1 cellular context compared by ENCODE assay signal in genomic region chr18:9913526-9914333, GRCh38.
TF ChIP-seq lines count a peak whose summit lies in the region.

Gene VAPA (plus strand): TSS chr18:9914016. CDS start chr18:9914257, 241 bp downstream.

TF ChIP-seq in HepG2, 621 proteins besides CTCF, POLR2A, EP300 and RAD21 (continued from another document and continues in another):
- TF ChIP-seq, protein P1, sequence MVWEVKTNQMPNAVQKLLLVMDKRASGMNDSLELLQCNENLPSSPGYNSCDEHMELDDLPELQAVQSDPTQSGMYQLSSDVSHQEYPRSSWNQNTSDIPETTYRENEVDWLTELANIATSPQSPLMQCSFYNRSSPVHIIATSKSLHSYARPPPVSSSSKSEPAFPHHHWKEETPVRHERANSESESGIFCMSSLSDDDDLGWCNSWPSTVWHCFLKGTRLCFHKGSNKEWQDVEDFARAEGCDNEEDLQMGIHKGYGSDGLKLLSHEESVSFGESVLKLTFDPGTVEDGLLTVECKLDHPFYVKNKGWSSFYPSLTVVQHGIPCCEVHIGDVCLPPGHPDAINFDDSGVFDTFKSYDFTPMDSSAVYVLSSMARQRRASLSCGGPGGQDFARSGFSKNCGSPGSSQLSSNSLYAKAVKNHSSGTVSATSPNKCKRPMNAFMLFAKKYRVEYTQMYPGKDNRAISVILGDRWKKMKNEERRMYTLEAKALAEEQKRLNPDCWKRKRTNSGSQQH (CRISPR knock-in tag; IDR thresholded peaks at IDR 0.05; ENCODE audit: low read depth) = no peak; the same call in 1 of the 2 replicates
- TF ChIP-seq CBX2 (IDR thresholded peaks at IDR 0.05; ENCODE audit: low read depth, low read length) = no peak
- TF ChIP-seq CBX2 (CRISPR knock-in tag; IDR thresholded peaks at IDR 0.05; ENCODE audit: low read depth) = no peak
- 0 out of 2 replicates have a peak, but pooled peaks have one; percentile 54 for TF ChIP-seq RFXAP (CRISPR knock-in tag; IDR thresholded peaks at IDR 0.05; ENCODE audit: borderline replicate concordance)
- TF ChIP-seq SIN3A (IDR thresholded peaks at IDR 0.05; ENCODE audit: borderline replicate concordance, low read depth, low read length) = no peak
- TF ChIP-seq AHR (CRISPR knock-in tag; IDR thresholded peaks at IDR 0.05) = no peak; the same call in 1 of the 2 replicates
- TF ChIP-seq GLMP (CRISPR knock-in tag; IDR thresholded peaks at IDR 0.05; ENCODE audit: borderline replicate concordance) = no peak
- TF ChIP-seq GTF2F1 (IDR thresholded peaks at IDR 0.05; ENCODE audit: low read length) = no peak
- TF ChIP-seq, protein P2, sequence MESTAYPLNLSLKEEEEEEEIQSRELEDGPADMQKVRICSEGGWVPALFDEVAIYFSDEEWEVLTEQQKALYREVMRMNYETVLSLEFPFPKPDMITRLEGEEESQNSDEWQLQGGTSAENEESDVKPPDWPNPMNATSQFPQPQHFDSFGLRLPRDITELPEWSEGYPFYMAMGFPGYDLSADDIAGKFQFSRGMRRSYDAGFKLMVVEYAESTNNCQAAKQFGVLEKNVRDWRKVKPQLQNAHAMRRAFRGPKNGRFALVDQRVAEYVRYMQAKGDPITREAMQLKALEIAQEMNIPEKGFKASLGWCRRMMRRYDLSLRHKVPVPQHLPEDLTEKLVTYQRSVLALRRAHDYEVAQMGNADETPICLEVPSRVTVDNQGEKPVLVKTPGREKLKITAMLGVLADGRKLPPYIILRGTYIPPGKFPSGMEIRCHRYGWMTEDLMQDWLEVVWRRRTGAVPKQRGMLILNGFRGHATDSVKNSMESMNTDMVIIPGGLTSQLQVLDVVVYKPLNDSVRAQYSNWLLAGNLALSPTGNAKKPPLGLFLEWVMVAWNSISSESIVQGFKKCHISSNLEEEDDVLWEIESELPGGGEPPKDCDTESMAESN (CRISPR knock-in tag; conservative IDR thresholded peaks at IDR 0.05) = 0 out of 2 replicates have a peak, but pooled peaks have one; percentile 47
- TF ChIP-seq FOXA3 (CRISPR knock-in tag; IDR thresholded peaks at IDR 0.05) = no peak
- 0 out of 2 replicates have a peak, but pooled peaks have one; percentile 58 for TF ChIP-seq ZNF549 (CRISPR knock-in tag; IDR thresholded peaks at IDR 0.05)
- no peak; the same call in 1 of the 2 replicates for TF ChIP-seq MEIS1 (CRISPR knock-in tag; IDR thresholded peaks at IDR 0.05; ENCODE audit: borderline replicate concordance)
- no peak for TF ChIP-seq PRMT3 (CRISPR knock-in tag; IDR thresholded peaks at IDR 0.05; ENCODE audit: borderline replicate concordance, low read depth)
- no peak for TF ChIP-seq ZNF841 (CRISPR knock-in tag; IDR thresholded peaks at IDR 0.05; ENCODE audit: borderline replicate concordance)
- TF ChIP-seq ZNF24 (IDR thresholded peaks at IDR 0.05) = no peak
- no peak for TF ChIP-seq ZFP36 (IDR thresholded peaks at IDR 0.05; ENCODE audit: borderline replicate concordance, low read depth, low read length, partially characterized antibody)
- TF ChIP-seq GATAD1 (CRISPR knock-in tag; IDR thresholded peaks at IDR 0.05) = peak; percentile 70; the same call in 1 of the 2 replicates
- no peak for TF ChIP-seq ZNF572 (CRISPR knock-in tag; IDR thresholded peaks at IDR 0.05)
- TF ChIP-seq YY1 (IDR thresholded peaks at IDR 0.05; ENCODE audit: insufficient read depth, insufficient replicate concordance, low read depth, low read length) = peak; percentile 80
- TF ChIP-seq ZNF205 (CRISPR knock-in tag; IDR thresholded peaks at IDR 0.05) = no peak
- TF ChIP-seq, protein P3, sequence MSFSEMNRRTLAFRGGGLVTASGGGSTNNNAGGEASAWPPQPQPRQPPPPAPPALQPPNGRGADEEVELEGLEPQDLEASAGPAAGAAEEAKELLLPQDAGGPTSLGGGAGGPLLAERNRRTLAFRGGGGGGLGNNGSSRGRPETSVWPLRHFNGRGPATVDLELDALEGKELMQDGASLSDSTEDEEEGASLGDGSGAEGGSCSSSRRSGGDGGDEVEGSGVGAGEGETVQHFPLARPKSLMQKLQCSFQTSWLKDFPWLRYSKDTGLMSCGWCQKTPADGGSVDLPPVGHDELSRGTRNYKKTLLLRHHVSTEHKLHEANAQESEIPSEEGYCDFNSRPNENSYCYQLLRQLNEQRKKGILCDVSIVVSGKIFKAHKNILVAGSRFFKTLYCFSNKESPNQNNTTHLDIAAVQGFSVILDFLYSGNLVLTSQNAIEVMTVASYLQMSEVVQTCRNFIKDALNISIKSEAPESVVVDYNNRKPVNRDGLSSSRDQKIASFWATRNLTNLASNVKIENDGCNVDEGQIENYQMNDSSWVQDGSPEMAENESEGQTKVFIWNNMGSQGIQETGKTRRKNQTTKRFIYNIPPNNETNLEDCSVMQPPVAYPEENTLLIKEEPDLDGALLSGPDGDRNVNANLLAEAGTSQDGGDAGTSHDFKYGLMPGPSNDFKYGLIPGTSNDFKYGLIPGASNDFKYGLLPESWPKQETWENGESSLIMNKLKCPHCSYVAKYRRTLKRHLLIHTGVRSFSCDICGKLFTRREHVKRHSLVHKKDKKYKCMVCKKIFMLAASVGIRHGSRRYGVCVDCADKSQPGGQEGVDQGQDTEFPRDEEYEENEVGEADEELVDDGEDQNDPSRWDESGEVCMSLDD (CRISPR knock-in tag; IDR thresholded peaks at IDR 0.05; ENCODE audit: borderline replicate concordance) = no peak
- TF ChIP-seq CENPT (CRISPR knock-in tag; IDR thresholded peaks at IDR 0.05; ENCODE audit: low read depth) = no peak
- no peak for TF ChIP-seq ZNF282 (IDR thresholded peaks at IDR 0.05; ENCODE audit: partially characterized antibody)
- peak; percentile 49; the same call in 1 of the 2 replicates for TF ChIP-seq ZSCAN20 (CRISPR knock-in tag; IDR thresholded peaks at IDR 0.05; ENCODE audit: borderline replicate concordance)
- no peak for TF ChIP-seq ZBTB40 (IDR thresholded peaks at IDR 0.05)
- TF ChIP-seq ZBTB40 (CRISPR knock-in tag; IDR thresholded peaks at IDR 0.05) = no peak; the same call in 1 of the 2 replicates
- no peak for TF ChIP-seq ZNF326 (CRISPR knock-in tag; IDR thresholded peaks at IDR 0.05; ENCODE audit: borderline replicate concordance)
- TF ChIP-seq ETV5 (CRISPR knock-in tag; IDR thresholded peaks at IDR 0.05; ENCODE audit: borderline replicate concordance) = peak; percentile 31; the same call in 1 of the 2 replicates
- TF ChIP-seq BCLAF1 (IDR thresholded peaks at IDR 0.05) = no peak
- no peak for TF ChIP-seq ZNF782 (CRISPR knock-in tag; IDR thresholded peaks at IDR 0.05; ENCODE audit: borderline replicate concordance)
- TF ChIP-seq, protein P4, sequence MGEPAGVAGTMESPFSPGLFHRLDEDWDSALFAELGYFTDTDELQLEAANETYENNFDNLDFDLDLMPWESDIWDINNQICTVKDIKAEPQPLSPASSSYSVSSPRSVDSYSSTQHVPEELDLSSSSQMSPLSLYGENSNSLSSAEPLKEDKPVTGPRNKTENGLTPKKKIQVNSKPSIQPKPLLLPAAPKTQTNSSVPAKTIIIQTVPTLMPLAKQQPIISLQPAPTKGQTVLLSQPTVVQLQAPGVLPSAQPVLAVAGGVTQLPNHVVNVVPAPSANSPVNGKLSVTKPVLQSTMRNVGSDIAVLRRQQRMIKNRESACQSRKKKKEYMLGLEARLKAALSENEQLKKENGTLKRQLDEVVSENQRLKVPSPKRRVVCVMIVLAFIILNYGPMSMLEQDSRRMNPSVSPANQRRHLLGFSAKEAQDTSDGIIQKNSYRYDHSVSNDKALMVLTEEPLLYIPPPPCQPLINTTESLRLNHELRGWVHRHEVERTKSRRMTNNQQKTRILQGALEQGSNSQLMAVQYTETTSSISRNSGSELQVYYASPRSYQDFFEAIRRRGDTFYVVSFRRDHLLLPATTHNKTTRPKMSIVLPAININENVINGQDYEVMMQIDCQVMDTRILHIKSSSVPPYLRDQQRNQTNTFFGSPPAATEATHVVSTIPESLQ (CRISPR knock-in tag; conservative IDR thresholded peaks at IDR 0.05) = no peak
- peak; percentile 31; the same call in 1 of the 2 replicates for TF ChIP-seq PATZ1 (CRISPR knock-in tag; IDR thresholded peaks at IDR 0.05)
- TF ChIP-seq ZNF256 (CRISPR knock-in tag; conservative IDR thresholded peaks at IDR 0.05) = no peak
